Comparison of ENCODE assay signal across 9 cellular contexts in the genomic region with DNA sequence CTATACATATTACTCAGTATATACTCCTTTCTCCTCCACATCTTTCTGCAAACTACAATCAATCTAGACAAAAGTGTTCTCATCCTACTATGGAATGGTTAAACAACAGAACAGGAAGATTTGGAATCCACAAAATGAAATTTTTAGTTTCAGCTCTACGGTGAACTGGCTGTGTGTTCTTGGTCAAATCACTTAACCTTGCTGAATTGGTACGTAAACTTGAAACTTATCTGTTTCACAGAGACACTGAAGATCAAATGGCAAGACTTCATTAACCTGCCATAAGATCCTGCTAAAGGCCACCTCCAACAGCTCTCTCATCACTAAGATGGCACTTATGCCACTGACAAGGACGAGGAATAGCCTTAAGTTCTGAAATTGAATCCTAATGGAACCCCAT. TPM values are rescaled to one million over a fixed set of nuclear protein-coding genes. Genes with fewer than 3 reads are reported as not detected.
DNase-seq lines count a peak whose midpoint lies in the region; ATAC-seq and TF ChIP-seq lines count a peak whose summit lies in the region.
"Had no signal": no experiment of that assay in that cellular context is flagged by ENCODE, and none has a peak within 500 bp of the region (broad histone marks: within the 10 kb centered on the region; RNA-seq: fewer than 3 reads in every experiment).

No MANE protein-coding gene starts in this region.

- H3K4me3 ChIP-seq in DOHH2 (ENCODE audit: low read length) = peak overlapping the region; percentile 83
- H3K4me3 ChIP-seq in OCI-LY3 (ENCODE audit: low read length) = peak overlapping the region; percentile 84
- peak overlapping the region; percentile 99 for H3K4me3 ChIP-seq in endodermal cell (ENCODE audit: low read length)
- no peak overlapping the region for H3K4me3 ChIP-seq in trophoblast cell (ENCODE audit: low read depth, low read length)

- H3K4ac ChIP-seq in trophoblast cell (ENCODE audit: low read depth, low read length) = peak overlapping the region; percentile 58

- H4K20me1 ChIP-seq in DOHH2 (ENCODE audit: control insufficient read depth, insufficient read depth, low read depth, low read length) (peaks cover 15% of the 10 kb centered on the region; the same call in 1 of the 2 replicates), OCI-LY3 (ENCODE audit: insufficient read depth, low read length) (peaks cover 25% of the 10 kb centered on the region)

- H4K91ac ChIP-seq in trophoblast cell (ENCODE audit: low read depth, low read length) = no peak overlapping the region

- no peak overlapping the region for H3K23ac ChIP-seq in trophoblast cell (ENCODE audit: low read length)

- no peaks in the 10 kb centered on the region for H3K9me2 ChIP-seq in DOHH2 (replicated peaks; ENCODE audit: control insufficient read depth, low read length)

- H3K36me3 ChIP-seq in DOHH2 (ENCODE audit: control insufficient read depth, low read length) = peaks cover 53% of the 10 kb centered on the region
- H3K36me3 ChIP-seq in OCI-LY3 (replicated peaks; ENCODE audit: low read depth, low read length) = peaks cover 29% of the 10 kb centered on the region
- peaks cover 13% of the 10 kb centered on the region for H3K36me3 ChIP-seq in endodermal cell (ENCODE audit: control insufficient read depth, insufficient read depth, low read length)
- peaks cover 4 to 14% of the 10 kb centered on the region in 2 experiments for H3K36me3 ChIP-seq in trophoblast cell (ENCODE audit: control insufficient read depth in 1 of 2, insufficient read depth in 2 of 2, low read length in 2 of 2)

- H3K9ac ChIP-seq in OCI-LY3 (ENCODE audit: low read length) (no peak overlapping the region), endodermal cell (ENCODE audit: extremely low read depth, low read length, poor library complexity, severe bottlenecking) (no peak overlapping the region), trophoblast cell (ENCODE audit: low read length) (no peak overlapping the region)

- H3F3A ChIP-seq in DOHH2 (ENCODE audit: control insufficient read depth, insufficient read depth) = no peaks in the 10 kb centered on the region

- H4K12ac ChIP-seq in trophoblast cell (ENCODE audit: low read depth, low read length) = no peak overlapping the region

- H3K18ac ChIP-seq in trophoblast cell (ENCODE audit: low read length) = no peak overlapping the region

- H3K27me3 Mint-ChIP-seq in endodermal cell (ENCODE audit: insufficient read depth) = no peaks in the 10 kb centered on the region

- no peak overlapping the region for H2BK12ac ChIP-seq in trophoblast cell (ENCODE audit: low read length)

- H3K27ac Mint-ChIP-seq in endodermal cell = no peak overlapping the region

- H3K4me2 ChIP-seq in DOHH2 (ENCODE audit: low read length) = peak overlapping the region; percentile 84
- H3K4me2 ChIP-seq in OCI-LY3 (ENCODE audit: low read length) = peak overlapping the region; percentile 96
- peak overlapping the region; percentile 28 for H3K4me2 ChIP-seq in trophoblast cell (ENCODE audit: low read length)

- H3K79me2 ChIP-seq in DOHH2 (ENCODE audit: control insufficient read depth, low read length) (peaks cover 66% of the 10 kb centered on the region), OCI-LY3 (ENCODE audit: low read length) (peaks cover 61% of the 10 kb centered on the region), trophoblast cell (ENCODE audit: control insufficient read depth, insufficient read depth, low read length, poor library complexity) (peaks cover 11% of the 10 kb centered on the region)

- no peak overlapping the region for H2AK5ac ChIP-seq in trophoblast cell (ENCODE audit: low read length)

- no peak for TF ChIP-seq CTCF in DOHH2 (IDR thresholded peaks at IDR 0.05; ENCODE audit: low read depth, low read length, poor library complexity, severe bottlenecking)
- no peak for TF ChIP-seq CTCF in OCI-LY3 (IDR thresholded peaks at IDR 0.05; ENCODE audit: low read depth, low read length)
- no peak for TF ChIP-seq CTCF in endodermal cell (conservative IDR thresholded peaks at IDR 0.05)

- H3K79me1 ChIP-seq in trophoblast cell (ENCODE audit: low read length) = peaks cover 9% of the 10 kb centered on the region

- H3K9me3 ChIP-seq in DOHH2 (ENCODE audit: control insufficient read depth, insufficient read depth, low read length) = peaks cover 5% of the 10 kb centered on the region; the same call in 1 of the 2 replicates
- no peaks in the 10 kb centered on the region for H3K9me3 ChIP-seq in OCI-LY3 (ENCODE audit: insufficient read depth, low read length)
- H3K9me3 ChIP-seq in endodermal cell (ENCODE audit: control insufficient read depth, low read length) = peaks cover 4% of the 10 kb centered on the region
- H3K9me3 ChIP-seq in trophoblast cell (ENCODE audit: insufficient read depth, low read depth, low read length) = no peaks in the 10 kb centered on the region

- H3K27ac ChIP-seq in DOHH2 (ENCODE audit: low read depth, low read length) = no peak overlapping the region
- no peak overlapping the region for H3K27ac ChIP-seq in OCI-LY3 (ENCODE audit: low read length)
- H3K27ac ChIP-seq in endodermal cell (ENCODE audit: low read depth, low read length) = no peak overlapping the region
- H3K27ac ChIP-seq in trophoblast cell (ENCODE audit: low read depth, low read length) = no peak overlapping the region

- DNase-seq in endodermal cell (no peak), trophoblast cell (no peak), NCI-H446 (lab: John Stamatoyannopoulos, UW) (no peak)
- DNase-seq in stimulated activated naive CD4-positive, alpha-beta T cell treated with Interleukin-2 at 50 U/mL for 16 hours (lab: John Stamatoyannopoulos, UW) = no peak
- DNase-seq: substantia nigra had no signal

- no peak for ATAC-seq in GM18870 (IDR thresholded peaks at IDR 0.05; ENCODE audit: unreplicated experiment)
- ATAC-seq in GM21367 (IDR thresholded peaks at IDR 0.05; ENCODE audit: unreplicated experiment) = no peak

- H2AFZ ChIP-seq in OCI-LY3 (ENCODE audit: low read depth, low read length) = no peak overlapping the region
- no peak overlapping the region for H2AFZ ChIP-seq in trophoblast cell (ENCODE audit: insufficient read depth, low read length, poor library complexity)

- H3K14ac ChIP-seq in trophoblast cell (ENCODE audit: low read length) = no peak overlapping the region

- H3K36me3 Mint-ChIP-seq in endodermal cell (ENCODE audit: low read depth) = peaks cover 15% of the 10 kb centered on the region

- H3K9me3 Mint-ChIP-seq in endodermal cell = no peaks in the 10 kb centered on the region

- H2BK5ac ChIP-seq in trophoblast cell (ENCODE audit: low read depth, low read length, poor library complexity) = no peak overlapping the region

- H4K8ac ChIP-seq in trophoblast cell (ENCODE audit: low read depth, low read length) = no peak overlapping the region

- peaks cover 53% of the 10 kb centered on the region for H3K4me1 ChIP-seq in DOHH2 (ENCODE audit: control insufficient read depth, low read length)
- peaks cover 17% of the 10 kb centered on the region for H3K4me1 ChIP-seq in OCI-LY3 (ENCODE audit: low read length)
- H3K4me1 ChIP-seq in endodermal cell (ENCODE audit: control insufficient read depth, insufficient read depth, low read length) = peaks cover 7% of the 10 kb centered on the region
- peaks cover 2 to 3% of the 10 kb centered on the region in 2 experiments for H3K4me1 ChIP-seq in trophoblast cell (ENCODE audit: control insufficient read depth in 1 of 2, insufficient read depth in 2 of 2, low read length in 2 of 2)

- peaks cover 30% of the 10 kb centered on the region for H3K4me1 Mint-ChIP-seq in endodermal cell

- H3K4me3 Mint-ChIP-seq in endodermal cell = peak overlapping the region; percentile 87

- H3K27me3 ChIP-seq in DOHH2 (ENCODE audit: control insufficient read depth, low read length) = no peaks in the 10 kb centered on the region
- H3K27me3 ChIP-seq in OCI-LY3 (ENCODE audit: low read depth, low read length) = no peaks in the 10 kb centered on the region
- H3K27me3 ChIP-seq in endodermal cell (ENCODE audit: control insufficient read depth, insufficient read depth, low read length, poor library complexity, severe bottlenecking) = no peaks in the 10 kb centered on the region
- H3K27me3 ChIP-seq in trophoblast cell (ENCODE audit: insufficient read depth, low read length) = no peaks in the 10 kb centered on the region

- 92 to 93% methylated on average over 3 of the region's 3 CpGs for WGBS in endodermal cell (ENCODE audit: insufficient coverage in 1 of 2, insufficient read length in 1 of 2), 2 experiments
- WGBS in trophoblast cell (ENCODE audit: extremely low coverage, insufficient coverage, insufficient read length) = no CpG with 5 or more reads among the region's 3 CpGs

- H2BK120ac ChIP-seq in trophoblast cell (ENCODE audit: insufficient read depth, low read length, poor library complexity) = no peak overlapping the region

RNA-seq across cellular contexts. Expression of gene NUDCD3, which starts 1.5 kb away (rescaled TPM):
- 100 to 1,000 TPM in 1 of 2 donors, 10 to 100 TPM in 1; 80.8 to 116 TPM for total RNA-seq in endodermal cell
- polyA plus RNA-seq in endodermal cell (2013, experiment 1 of 2) = 50.3 TPM
- polyA plus RNA-seq in endodermal cell (2013, experiment 2 of 2) = 51.5 TPM
- polyA plus RNA-seq in trophoblast cell (2013) = 27.8 and 29.3 TPM in 2 replicates

RNA-seq across cellular contexts. Expression of gene NPC1L1, which starts 52.2 kb away (rescaled TPM):
- 1 to 10 TPM; 2.7 to 3.1 TPM for total RNA-seq in endodermal cell
- polyA plus RNA-seq in endodermal cell (2013, experiment 1 of 2) = 0.85 TPM
- 0.70 TPM for polyA plus RNA-seq in endodermal cell (2013, experiment 2 of 2)
- 0.19 and 0.26 TPM in 2 replicates for polyA plus RNA-seq in trophoblast cell (2013)

Comparison
In these comparisons a context has a peak if more than half of its experiments do, and no peak if none do; other contexts are left out.
1. H3K4me2 ChIP-seq: peak in every context shown above with its lines; median percentile 96 in OCI-LY3; 84 in DOHH2; 28 in trophoblast cell.